ENCODE assay signal across 33 cellular contexts in the genomic region with DNA sequence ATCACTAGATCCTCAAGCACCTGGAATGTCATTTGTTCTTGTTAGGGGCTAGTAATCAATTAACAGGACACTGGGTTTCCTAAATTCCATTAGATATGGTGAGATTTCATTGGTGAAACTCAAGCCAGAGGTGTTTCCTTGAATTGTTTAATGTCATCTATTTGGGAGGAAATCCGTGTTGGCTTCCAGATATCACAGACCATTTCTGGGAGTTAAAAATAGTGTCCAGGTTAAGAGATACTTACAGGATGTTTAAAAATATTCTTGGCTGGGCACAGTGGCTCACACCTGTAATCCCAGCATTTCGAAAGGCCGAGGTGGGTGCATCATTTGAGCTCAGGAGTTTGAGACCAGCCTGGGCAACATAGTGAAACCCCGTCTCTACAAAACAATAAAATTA.
"Had no signal": no experiment of that assay in that cellular context is flagged by ENCODE, and none has a peak within 500 bp of the region (broad histone marks: within the 10 kb centered on the region; RNA-seq: fewer than 3 reads in every experiment).

No MANE protein-coding gene starts in this region.

- ATAC-seq: activated CD8-positive, alpha-beta T cell treated with anti-CD3 and anti-CD28 coated beads for 36 hours; activated naive CD4-positive, alpha-beta T cell treated with anti-CD3 and anti-CD28 coated beads, Interleukin-2, amount 50 U/mL, for 72 hours; activated T-cell treated with anti-CD3 and anti-CD28 coated beads, Interleukin-2, amount 50 U/mL, for 4 hours; activated T-cell treated with anti-CD3 and anti-CD28 coated beads, Interleukin-2, amount 50 U/mL, for 72 hours; activated T-helper 17 cell treated with anti-CD3 and anti-CD28 coated beads, Interleukin-2, amount 50 U/mL, for 72 hours had no signal

- H3K9me3 ChIP-seq: ascending aorta had no signal

- FAIRE-seq: bronchial epithelial cell, TTC549 had no signal

- H3K4me3 ChIP-seq: ascending aorta, cardiac muscle cell had no signal

- H3K4me1 ChIP-seq: ascending aorta had no signal

- H3K27me3 ChIP-seq: ascending aorta, cardiac muscle cell had no signal

- H3K36me3 ChIP-seq: ascending aorta, cardiac muscle cell had no signal

- H3K27ac ChIP-seq: ascending aorta, cardiac muscle cell, VCaP had no signal

- DNase-seq: activated B cell treated with CpG ODN at 0.5 μM for 24 hours; activated CD4-positive, alpha-beta memory T cell treated with anti-CD3 and anti-CD28 coated beads for 36 hours; activated CD4-positive, alpha-beta T cell treated with anti-CD3 and anti-CD28 coated beads for 4 hours; activated CD4-positive, alpha-beta T cell treated with anti-CD3 and anti-CD28 coated beads, Interleukin-2, amount 10 ng/mL, durations not matched to agents 24 days and 14 days; activated CD4-positive, alpha-beta T cell treated with anti-CD3 and anti-CD28 coated beads, Interleukin-2, amount 50 U/mL, for 1 hour; activated CD4-positive, alpha-beta T cell treated with anti-CD3 and anti-CD28 coated beads, Interleukin-2, amount 50 U/mL, for 4 hours; activated CD4-positive, CD25-positive, alpha-beta regulatory T cell treated with anti-CD3 and anti-CD28 coated beads, Interleukin-2, amount 50 U/mL, for 72 hours; activated CD8-positive, alpha-beta memory T cell treated with anti-CD3 and anti-CD28 coated beads, Interleukin-2, amount 50 U/mL, for 4 hours; activated CD8-positive, alpha-beta T cell treated with anti-CD3 and anti-CD28 coated beads for 36 hours; activated effector memory CD4-positive, alpha-beta T cell treated with anti-CD3 and anti-CD28 coated beads, Interleukin-2, amount 50 U/mL, for 16 hours; activated gamma-delta T cell treated with Interleukin-2 at 50 U/mL for 16 hours; activated naive CD4-positive, alpha-beta T cell; activated naive CD4-positive, alpha-beta T cell treated with anti-CD3 and anti-CD28 coated beads for 36 hours; activated naive CD4-positive, alpha-beta T cell treated with anti-CD3 and anti-CD28 coated beads, Interleukin-2, amount 50 U/mL, for 16 hours; activated naive CD8-positive, alpha-beta T cell treated with anti-CD3 and anti-CD28 coated beads for 36 hours; activated T-cell treated with anti-CD3 and anti-CD28 coated beads for 4 hours; activated T-cell treated with anti-CD3 and anti-CD28 coated beads, Interleukin-2, amount 50 U/mL, for 1 hour; activated T-cell treated with anti-CD3 and anti-CD28 coated beads, Interleukin-2, amount 50 U/mL, for 4 hours; activated T-cell treated with anti-CD3 and anti-CD28 coated beads, Interleukin-2, amount 50 U/mL, for 72 hours; amygdala; anterior cingulate cortex; caudate nucleus; cerebellar nuclear complex; T-helper 1 cell; T-helper 2 cell; T-helper 9 cell had no signal
